Comparison of ENCODE assay signal across 30 cellular contexts in genomic region chrX:153783378-153784013, GRCh38. TPM values are rescaled to one million over a fixed set of nuclear protein-coding genes. Genes with fewer than 3 reads are reported as not detected.
"Had no signal": no experiment of that assay in that cellular context is flagged by ENCODE, and none has a peak within 500 bp of the region (broad histone marks: within the 10 kb centered on the region; RNA-seq: fewer than 3 reads in every experiment).

No MANE protein-coding gene starts in this region.

- H3K9me3 ChIP-seq: lower lobe of right lung, neutrophil, right atrium auricular region, right lobe of liver, stomach, testis, thyroid gland, uterus had no signal

- H3K27me3 Mint-ChIP-seq: naive thymus-derived CD8-positive, alpha-beta T cell; progenitor cell of endocrine pancreas had no signal

- H3K9me3 Mint-ChIP-seq: naive thymus-derived CD8-positive, alpha-beta T cell; neural crest cell; stimulated activated memory B cell treated with anti-CD40 and anti-IgM and Interleukin-4, amounts not matched to agents 10 μg/mL and 1 μg/mL and 100 μg/mL, for 72 hours had no signal

- H3K27ac ChIP-seq: lower lobe of right lung, neutrophil, parathyroid adenoma, right atrium auricular region, right lobe of liver, stomach, testis, thyroid gland, uterus had no signal

- H3K27me3 ChIP-seq: right atrium auricular region, right lobe of liver, testis, thyroid gland, uterus had no signal

- ATAC-seq: left cardiac atrium; left lobe of liver; lower lobe of right lung; naive thymus-derived CD8-positive, alpha-beta T cell; stimulated activated memory B cell treated with anti-CD40 and anti-IgM and Interleukin-4, amounts not matched to agents 10 μg/mL and 1 μg/mL and 100 μg/mL, for 72 hours; stimulated activated naive CD8-positive, alpha-beta T cell treated with anti-CD3 and anti-CD28 coated beads, Interleukin-15, Interleukin-2, amounts not matched to agents 100 U/mL and 50 U/mL, for 24 hours had no signal

- H3K9ac ChIP-seq: parathyroid adenoma had no signal

- H3K4me3 ChIP-seq: lower lobe of right lung, right atrium auricular region, right lobe of liver, smooth muscle cell, stomach, testis, thyroid gland, uterus had no signal

- H3K4me1 ChIP-seq: parathyroid adenoma, right lobe of liver, testis, thyroid gland had no signal

- H2AFZ ChIP-seq: parathyroid adenoma had no signal

- H3K79me2 ChIP-seq: parathyroid adenoma had no signal

- H3K36me3 ChIP-seq: uterus had no signal

- H3K4me3 Mint-ChIP-seq: naive thymus-derived CD8-positive, alpha-beta T cell; nephron; neural crest cell; stimulated activated memory B cell treated with anti-CD40 and anti-IgM and Interleukin-4, amounts not matched to agents 10 μg/mL and 1 μg/mL and 100 μg/mL, for 72 hours had no signal

- H3K27ac Mint-ChIP-seq: nephron; progenitor cell of endocrine pancreas; stimulated activated memory B cell treated with anti-CD40 and anti-IgM and Interleukin-4, amounts not matched to agents 10 μg/mL and 1 μg/mL and 100 μg/mL, for 72 hours had no signal

- DNase-seq: hippocampal formation; kidney glomerular epithelial cell; left cardiac atrium; lower lobe of right lung; mammary epithelial cell; mesenchymal stem cell; naive thymus-derived CD8-positive, alpha-beta T cell; occipital lobe; right lobe of liver; stimulated activated CD4-positive, alpha-beta T cell treated with anti-CD3 and anti-CD28 coated beads, Interleukin-1b, Interleukin-23, amount 100 ng/mL, for 48 hours; stimulated activated CD4-positive, alpha-beta T cell treated with anti-CD3 and anti-CD28 coated beads, Interleukin-2, amount 100 ng/mL, for 48 hours; stimulated activated CD4-positive, alpha-beta T cell treated with anti-CD3 and anti-CD28 coated beads, Interleukin-4, amount 100 ng/mL, for 4 hours; stimulated activated CD8-positive, alpha-beta memory T cell treated with anti-CD3 and anti-CD28 coated beads, Interleukin-4, amount 100 ng/mL, for 48 hours; stimulated activated naive CD8-positive, alpha-beta T cell treated with anti-CD3 and anti-CD28 coated beads, Interleukin-15, Interleukin-2, amounts not matched to agents 100 U/mL and 50 U/mL, for 24 hours; stomach; testis; thyroid gland; trophoblast cell; uterus had no signal

- H3K4me2 ChIP-seq: smooth muscle cell had no signal

RNA-seq across cellular contexts. Expression of gene SRPK3, which starts 2.7 kb away (rescaled TPM):
- total RNA-seq: left lobe of liver; lower lobe of right lung; naive thymus-derived CD8-positive, alpha-beta T cell; osteocyte; progenitor cell of endocrine pancreas; right lobe of liver; smooth muscle cell had no signal
- polyA plus RNA-seq: liver; naive thymus-derived CD8-positive, alpha-beta T cell had no signal

RNA-seq across cellular contexts. Expression of gene PLXNB3, which starts 19.4 kb away (rescaled TPM):
- polyA plus RNA-seq: naive thymus-derived CD8-positive, alpha-beta T cell had no signal
